Comparison of ENCODE assay signal across 2 cellular contexts in the genomic region with DNA sequence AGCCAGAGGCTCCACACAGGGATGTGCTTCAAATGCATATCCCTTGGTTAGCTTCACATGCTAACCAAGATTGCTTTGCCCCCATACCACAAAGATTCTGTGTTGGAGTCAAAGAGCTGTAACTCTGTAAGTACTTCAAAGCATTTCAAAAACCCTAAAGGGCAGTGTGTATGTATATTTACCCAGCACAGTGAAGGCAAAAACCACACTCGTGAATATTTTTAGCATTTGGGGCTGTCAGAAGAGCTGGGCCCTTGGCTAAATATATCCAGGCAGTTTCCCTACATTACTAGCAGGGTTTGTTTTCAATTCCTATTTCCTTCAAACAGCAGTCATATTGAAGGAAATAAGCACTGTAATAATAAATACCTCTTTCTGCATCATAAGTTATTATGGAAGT.
TF ChIP-seq lines count a peak whose summit lies in the region.

No MANE protein-coding gene starts in this region.

TF ChIP-seq in endothelial cell of umbilical vein, 7 proteins besides CTCF, POLR2A, EP300 and RAD21 (continued from another document):
- no peak for TF ChIP-seq GATA2 (IDR thresholded peaks at IDR 0.05; ENCODE audit: insufficient read depth, insufficient read length, low read depth, low read length)
- TF ChIP-seq FOS (IDR thresholded peaks at IDR 0.05; ENCODE audit: borderline replicate concordance, insufficient read depth, low read length), result no peak

TF ChIP-seq in GM23338, 12 proteins besides CTCF, POLR2A, EP300 and RAD21 (continued from another document):
- TF ChIP-seq, protein P1, sequence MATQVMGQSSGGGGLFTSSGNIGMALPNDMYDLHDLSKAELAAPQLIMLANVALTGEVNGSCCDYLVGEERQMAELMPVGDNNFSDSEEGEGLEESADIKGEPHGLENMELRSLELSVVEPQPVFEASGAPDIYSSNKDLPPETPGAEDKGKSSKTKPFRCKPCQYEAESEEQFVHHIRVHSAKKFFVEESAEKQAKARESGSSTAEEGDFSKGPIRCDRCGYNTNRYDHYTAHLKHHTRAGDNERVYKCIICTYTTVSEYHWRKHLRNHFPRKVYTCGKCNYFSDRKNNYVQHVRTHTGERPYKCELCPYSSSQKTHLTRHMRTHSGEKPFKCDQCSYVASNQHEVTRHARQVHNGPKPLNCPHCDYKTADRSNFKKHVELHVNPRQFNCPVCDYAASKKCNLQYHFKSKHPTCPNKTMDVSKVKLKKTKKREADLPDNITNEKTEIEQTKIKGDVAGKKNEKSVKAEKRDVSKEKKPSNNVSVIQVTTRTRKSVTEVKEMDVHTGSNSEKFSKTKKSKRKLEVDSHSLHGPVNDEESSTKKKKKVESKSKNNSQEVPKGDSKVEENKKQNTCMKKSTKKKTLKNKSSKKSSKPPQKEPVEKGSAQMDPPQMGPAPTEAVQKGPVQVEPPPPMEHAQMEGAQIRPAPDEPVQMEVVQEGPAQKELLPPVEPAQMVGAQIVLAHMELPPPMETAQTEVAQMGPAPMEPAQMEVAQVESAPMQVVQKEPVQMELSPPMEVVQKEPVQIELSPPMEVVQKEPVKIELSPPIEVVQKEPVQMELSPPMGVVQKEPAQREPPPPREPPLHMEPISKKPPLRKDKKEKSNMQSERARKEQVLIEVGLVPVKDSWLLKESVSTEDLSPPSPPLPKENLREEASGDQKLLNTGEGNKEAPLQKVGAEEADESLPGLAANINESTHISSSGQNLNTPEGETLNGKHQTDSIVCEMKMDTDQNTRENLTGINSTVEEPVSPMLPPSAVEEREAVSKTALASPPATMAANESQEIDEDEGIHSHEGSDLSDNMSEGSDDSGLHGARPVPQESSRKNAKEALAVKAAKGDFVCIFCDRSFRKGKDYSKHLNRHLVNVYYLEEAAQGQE (IDR thresholded peaks at IDR 0.05; ENCODE audit: unreplicated experiment), result no peak
- no peak for TF ChIP-seq ZNF114 (CRISPR knock-in tag; IDR thresholded peaks at IDR 0.05)
- no peak for TF ChIP-seq STAT1 (IDR thresholded peaks at IDR 0.05; ENCODE audit: unreplicated experiment)
- TF ChIP-seq POLR2AphosphoS5 (IDR thresholded peaks at IDR 0.05; ENCODE audit: low read depth), result no peak
- TF ChIP-seq EZH2phosphoT487 (IDR thresholded peaks at IDR 0.05; ENCODE audit: unreplicated experiment), result no peak
- no peak for TF ChIP-seq NANOG (IDR thresholded peaks at IDR 0.05; ENCODE audit: borderline replicate concordance)
- TF ChIP-seq JUNB (IDR thresholded peaks at IDR 0.05; ENCODE audit: unreplicated experiment), result no peak
- TF ChIP-seq ZNF331 (CRISPR knock-in tag; IDR thresholded peaks at IDR 0.05; ENCODE audit: low read depth), result no peak
- TF ChIP-seq, protein P2, sequence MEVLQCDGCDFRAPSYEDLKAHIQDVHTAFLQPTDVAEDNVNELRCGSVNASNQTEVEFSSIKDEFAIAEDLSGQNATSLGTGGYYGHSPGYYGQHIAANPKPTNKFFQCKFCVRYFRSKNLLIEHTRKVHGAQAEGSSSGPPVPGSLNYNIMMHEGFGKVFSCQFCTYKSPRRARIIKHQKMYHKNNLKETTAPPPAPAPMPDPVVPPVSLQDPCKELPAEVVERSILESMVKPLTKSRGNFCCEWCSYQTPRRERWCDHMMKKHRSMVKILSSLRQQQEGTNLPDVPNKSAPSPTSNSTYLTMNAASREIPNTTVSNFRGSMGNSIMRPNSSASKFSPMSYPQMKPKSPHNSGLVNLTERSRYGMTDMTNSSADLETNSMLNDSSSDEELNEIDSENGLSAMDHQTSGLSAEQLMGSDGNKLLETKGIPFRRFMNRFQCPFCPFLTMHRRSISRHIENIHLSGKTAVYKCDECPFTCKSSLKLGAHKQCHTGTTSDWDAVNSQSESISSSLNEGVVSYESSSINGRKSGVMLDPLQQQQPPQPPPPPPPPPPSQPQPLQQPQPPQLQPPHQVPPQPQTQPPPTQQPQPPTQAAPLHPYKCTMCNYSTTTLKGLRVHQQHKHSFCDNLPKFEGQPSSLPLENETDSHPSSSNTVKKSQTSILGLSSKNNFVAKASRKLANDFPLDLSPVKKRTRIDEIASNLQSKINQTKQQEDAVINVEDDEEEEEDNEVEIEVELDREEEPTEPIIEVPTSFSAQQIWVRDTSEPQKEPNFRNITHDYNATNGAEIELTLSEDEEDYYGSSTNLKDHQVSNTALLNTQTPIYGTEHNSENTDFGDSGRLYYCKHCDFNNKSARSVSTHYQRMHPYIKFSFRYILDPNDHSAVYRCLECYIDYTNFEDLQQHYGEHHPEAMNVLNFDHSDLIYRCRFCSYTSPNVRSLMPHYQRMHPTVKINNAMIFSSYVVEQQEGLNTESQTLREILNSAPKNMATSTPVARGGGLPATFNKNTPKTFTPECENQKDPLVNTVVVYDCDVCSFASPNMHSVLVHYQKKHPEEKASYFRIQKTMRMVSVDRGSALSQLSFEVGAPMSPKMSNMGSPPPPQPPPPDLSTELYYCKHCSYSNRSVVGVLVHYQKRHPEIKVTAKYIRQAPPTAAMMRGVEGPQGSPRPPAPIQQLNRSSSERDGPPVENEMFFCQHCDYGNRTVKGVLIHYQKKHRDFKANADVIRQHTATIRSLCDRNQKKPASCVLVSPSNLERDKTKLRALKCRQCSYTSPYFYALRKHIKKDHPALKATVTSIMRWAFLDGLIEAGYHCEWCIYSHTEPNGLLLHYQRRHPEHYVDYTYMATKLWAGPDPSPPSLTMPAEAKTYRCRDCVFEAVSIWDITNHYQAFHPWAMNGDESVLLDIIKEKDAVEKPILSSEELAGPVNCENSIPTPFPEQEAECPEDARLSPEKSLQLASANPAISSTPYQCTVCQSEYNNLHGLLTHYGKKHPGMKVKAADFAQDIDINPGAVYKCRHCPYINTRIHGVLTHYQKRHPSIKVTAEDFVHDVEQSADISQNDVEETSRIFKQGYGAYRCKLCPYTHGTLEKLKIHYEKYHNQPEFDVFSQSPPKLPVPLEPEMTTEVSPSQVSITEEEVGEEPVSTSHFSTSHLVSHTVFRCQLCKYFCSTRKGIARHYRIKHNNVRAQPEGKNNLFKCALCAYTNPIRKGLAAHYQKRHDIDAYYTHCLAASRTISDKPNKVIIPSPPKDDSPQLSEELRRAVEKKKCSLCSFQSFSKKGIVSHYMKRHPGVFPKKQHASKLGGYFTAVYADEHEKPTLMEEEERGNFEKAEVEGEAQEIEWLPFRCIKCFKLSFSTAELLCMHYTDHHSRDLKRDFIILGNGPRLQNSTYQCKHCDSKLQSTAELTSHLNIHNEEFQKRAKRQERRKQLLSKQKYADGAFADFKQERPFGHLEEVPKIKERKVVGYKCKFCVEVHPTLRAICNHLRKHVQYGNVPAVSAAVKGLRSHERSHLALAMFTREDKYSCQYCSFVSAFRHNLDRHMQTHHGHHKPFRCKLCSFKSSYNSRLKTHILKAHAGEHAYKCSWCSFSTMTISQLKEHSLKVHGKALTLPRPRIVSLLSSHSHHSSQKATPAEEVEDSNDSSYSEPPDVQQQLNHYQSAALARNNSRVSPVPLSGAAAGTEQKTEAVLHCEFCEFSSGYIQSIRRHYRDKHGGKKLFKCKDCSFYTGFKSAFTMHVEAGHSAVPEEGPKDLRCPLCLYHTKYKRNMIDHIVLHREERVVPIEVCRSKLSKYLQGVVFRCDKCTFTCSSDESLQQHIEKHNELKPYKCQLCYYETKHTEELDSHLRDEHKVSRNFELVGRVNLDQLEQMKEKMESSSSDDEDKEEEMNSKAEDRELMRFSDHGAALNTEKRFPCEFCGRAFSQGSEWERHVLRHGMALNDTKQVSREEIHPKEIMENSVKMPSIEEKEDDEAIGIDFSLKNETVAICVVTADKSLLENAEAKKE (CRISPR knock-in tag; IDR thresholded peaks at IDR 0.05), result no peak
- no peak for TF ChIP-seq EZH2 (IDR thresholded peaks at IDR 0.05; ENCODE audit: low read depth, unreplicated experiment)
- TF ChIP-seq CREB1 (CRISPR knock-in tag; IDR thresholded peaks at IDR 0.05; ENCODE audit: low read depth), result no peak
